ENCODE assay signal across 22 cellular contexts in the genomic region with DNA sequence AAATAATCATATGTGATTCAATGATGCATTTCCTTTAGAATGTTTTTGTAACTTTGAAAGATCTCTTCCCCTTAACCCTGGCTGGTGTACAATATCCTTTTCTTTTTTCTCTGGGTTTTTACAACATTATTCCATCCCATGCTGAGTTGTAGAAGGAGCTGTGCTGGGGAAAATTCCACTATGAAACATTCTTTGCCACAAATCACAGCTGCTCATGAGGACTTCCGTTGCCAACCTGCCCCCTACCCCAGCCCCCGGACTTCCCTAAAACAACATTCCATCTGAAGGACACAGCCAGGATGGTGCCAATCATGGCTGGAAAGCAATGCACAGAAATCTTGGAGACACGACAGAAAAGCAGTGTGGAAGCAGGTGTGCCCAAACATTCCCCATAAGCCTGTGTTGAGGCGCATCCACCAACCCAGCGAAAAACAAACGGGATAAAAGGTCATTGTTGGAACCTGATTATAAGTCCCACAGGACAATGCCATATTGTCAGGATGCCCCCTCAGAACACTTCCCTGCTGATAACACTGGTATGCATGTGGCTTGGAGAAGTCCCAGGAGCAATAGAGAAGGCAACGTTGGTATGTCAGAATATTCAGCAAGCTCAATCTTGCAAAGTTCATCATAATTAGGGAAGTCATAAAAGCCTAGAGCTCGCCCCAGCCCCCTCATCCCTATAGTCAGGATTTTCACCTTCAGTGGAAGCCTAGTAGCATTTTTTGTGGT.
DNase-seq lines count a peak whose midpoint lies in the region; ATAC-seq and TF ChIP-seq lines count a peak whose summit lies in the region.
"Had no signal": no experiment of that assay in that cellular context is flagged by ENCODE, and none has a peak within 500 bp of the region (broad histone marks: within the 10 kb centered on the region; RNA-seq: fewer than 3 reads in every experiment).

No MANE protein-coding gene starts in this region.

- H2AFZ ChIP-seq in GM23248 (no peak overlapping the region), smooth muscle cell (ENCODE audit: low read depth) (no peak overlapping the region)

- intact Hi-C loops in adrenal gland (cut with DNase I), result no loop called here

- H3K9me2 ChIP-seq in GM23248 (ENCODE audit: insufficient read depth), result no peaks in the 10 kb centered on the region

- TF ChIP-seq POLR2A in adrenal gland (IDR thresholded peaks at IDR 0.05), result no peak

- H3K27ac ChIP-seq in GM23248, result no peak overlapping the region
- peak overlapping the region; percentile 96 for H3K27ac ChIP-seq in smooth muscle cell (ENCODE audit: low read depth)
- H3K27ac ChIP-seq in adrenal gland, result no peak overlapping the region

- H3K4me2 ChIP-seq in GM23248 (ENCODE audit: unreplicated experiment), result peak overlapping the region; percentile 20
- H3K4me2 ChIP-seq in smooth muscle cell, result peak overlapping the region; percentile 3

- no peaks in the 10 kb centered on the region for H3K36me3 ChIP-seq in GM23248 (ENCODE audit: low read depth)
- no peaks in the 10 kb centered on the region for H3K36me3 ChIP-seq in adipocyte (ENCODE audit: control insufficient read depth, insufficient read depth, low read length, severe bottlenecking)
- H3K36me3 ChIP-seq in smooth muscle cell (ENCODE audit: low read depth), result no peaks in the 10 kb centered on the region
- H3K36me3 ChIP-seq in adrenal gland (replicated peaks in 1 of 2), result no peaks in the 10 kb centered on the region
- H3K36me3 ChIP-seq: HAP-1 had no signal

- H4K20me1 ChIP-seq in GM23248 (ENCODE audit: insufficient read depth) (no peaks in the 10 kb centered on the region), smooth muscle cell (ENCODE audit: low read depth) (no peaks in the 10 kb centered on the region)

- in situ Hi-C loops in GM23248 (cut with MboI), result no loop called here

- H3K27me3 ChIP-seq in GM23248 (replicated peaks; ENCODE audit: insufficient read depth) (no peaks in the 10 kb centered on the region), adipocyte (replicated peaks; ENCODE audit: control insufficient read depth, insufficient read depth, low read length) (peaks cover 7% of the 10 kb centered on the region), smooth muscle cell (ENCODE audit: low read depth) (no peaks in the 10 kb centered on the region), adrenal gland (no peaks in the 10 kb centered on the region)

- H3F3A ChIP-seq in GM23248 (ENCODE audit: insufficient read depth) (no peaks in the 10 kb centered on the region), smooth muscle cell (ENCODE audit: low read depth) (no peaks in the 10 kb centered on the region)

- H3K9me3 ChIP-seq in GM23248 (ENCODE audit: low read depth), result no peaks in the 10 kb centered on the region
- no peaks in the 10 kb centered on the region for H3K9me3 ChIP-seq in adipocyte (ENCODE audit: control insufficient read depth, low read length)
- no peaks in the 10 kb centered on the region for H3K9me3 ChIP-seq in smooth muscle cell (replicated peaks; ENCODE audit: low read depth)
- no peaks in the 10 kb centered on the region for H3K9me3 ChIP-seq in adrenal gland (replicated peaks in 1 of 3)
- H3K9me3 ChIP-seq: HAP-1 had no signal

- peak; percentile 21 for DNase-seq in GM23248
- peak; percentile 59 for DNase-seq in adipocyte (ENCODE audit: low read depth)
- peak; percentile 35 for DNase-seq in fibroblast of peridontal ligament (ENCODE audit: extremely low read depth)
- no peak for DNase-seq in smooth muscle cell (lab: John Stamatoyannopoulos, UW; ENCODE audit: unreplicated experiment)
- no peak for DNase-seq in adrenal gland
- no peak for DNase-seq in DMS79 treated with DMSO at 0.1 percent for 48 hours (lab: John Stamatoyannopoulos, UW)
- DNase-seq: activated CD8-positive, alpha-beta T cell treated with anti-CD3 and anti-CD28 coated beads, Interleukin-2, amount 10 ng/mL, durations not matched to agents 7 days and 5 days; activated naive CD8-positive, alpha-beta T cell treated with anti-CD3 and anti-CD28 coated beads, Interleukin-2, amount 10 ng/mL, durations not matched to agents 7 days and 5 days; activated T-cell treated with anti-CD3 and anti-CD28 coated beads, Interleukin-2, amount 50 U/mL, for 72 hours; C1 segment of cervical spinal cord; cerebellar nuclear complex; DMS153; endodermal cell; foreskin melanocyte; NCI-H187 treated with DMSO at 0.1 percent for 48 hours; NCI-H510A; SHP77; stimulated activated CD4-positive, alpha-beta T cell treated with anti-CD3 and anti-CD28 coated beads, Interleukin-2, amount 100 ng/mL, for 48 hours had no signal

- H3K9ac ChIP-seq in GM23248, result no peak overlapping the region
- H3K9ac ChIP-seq in adipocyte (ENCODE audit: low read length), result no peak overlapping the region
- H3K9ac ChIP-seq in smooth muscle cell (ENCODE audit: low read depth), result peak overlapping the region; percentile 83

- H3K4me3 ChIP-seq in GM23248 (no peak overlapping the region), adipocyte (ENCODE audit: low read length) (no peak overlapping the region), smooth muscle cell (peak overlapping the region; percentile 4), adrenal gland (no peak overlapping the region)
- H3K4me3 ChIP-seq: HAP-1 had no signal

- TF ChIP-seq CTCF in smooth muscle cell (IDR thresholded peaks at IDR 0.05; ENCODE audit: borderline replicate concordance, insufficient read depth, poor library complexity, severe bottlenecking), result no peak
- TF ChIP-seq CTCF in adrenal gland (IDR thresholded peaks at IDR 0.05), result no peak

- 34 to 36% methylated on average over 8 of the region's 8 CpGs for WGBS in GM23248 (ENCODE audit: low coverage in 1 of 2, low lambda C conversion rate in 2 of 2, missing lambda C conversion rate in 2 of 2), 2 experiments
- 74% methylated on average over 8 of the region's 8 CpGs for WGBS in smooth muscle cell (ENCODE audit: low lambda C conversion rate)
- WGBS in adrenal gland, 4 donors, result 26 to 43% (median 36%) methylated on average over 8 of the region's 8 CpGs

- peaks cover 18% of the 10 kb centered on the region for H3K4me1 ChIP-seq in GM23248 (ENCODE audit: insufficient read depth)
- H3K4me1 ChIP-seq in adipocyte (ENCODE audit: control insufficient read depth, insufficient read depth, low read length), result peaks cover 40% of the 10 kb centered on the region
- H3K4me1 ChIP-seq in smooth muscle cell (ENCODE audit: low read depth), result peaks cover 15% of the 10 kb centered on the region
- no peaks in the 10 kb centered on the region for H3K4me1 ChIP-seq in adrenal gland (replicated peaks in 1 of 2)
- H3K4me1 ChIP-seq: HAP-1 had no signal

- ATAC-seq in HG03378 (IDR thresholded peaks at IDR 0.05; ENCODE audit: unreplicated experiment), result no peak
- ATAC-seq: activated CD8-positive, alpha-beta T cell treated with anti-CD3 and anti-CD28 coated beads, Interleukin-2, amount 10 ng/mL, durations not matched to agents 7 days and 5 days; activated T-cell treated with anti-CD3 and anti-CD28 coated beads, Interleukin-2, amount 50 U/mL, for 72 hours; left lobe of liver; sciatic nerve had no signal

- H3K79me2 ChIP-seq in GM23248 (ENCODE audit: insufficient read depth) (no peaks in the 10 kb centered on the region), smooth muscle cell (ENCODE audit: low read depth) (no peaks in the 10 kb centered on the region)

Comparison
In these comparisons a context has a peak if more than half of its experiments do, and no peak if none do; other contexts are left out.
1. DNase-seq: peak in GM23248 (single experiment), adipocyte (single experiment) and fibroblast of peridontal ligament (single experiment); none in smooth muscle cell (single experiment), adrenal gland (0 of 7) and DMS79 treated with DMSO at 0.1 percent for 48 hours (single experiment).